17 cellular contexts compared by ENCODE assay signal in genomic region chr3:55169608-55170010, GRCh38.
A peak's percentile ranks its signal among the peaks of the same experiment; 100 is the strongest.
DNase-seq lines count a peak whose midpoint lies in the region; ATAC-seq and TF ChIP-seq lines count a peak whose summit lies in the region.
"Had no signal": no experiment of that assay in that cellular context is flagged by ENCODE, and none has a peak within 500 bp of the region (broad histone marks: within the 10 kb centered on the region; RNA-seq: fewer than 3 reads in every experiment).

No MANE protein-coding gene starts in this region.

- H3K36me3 ChIP-seq in RWPE2 (ENCODE audit: low read depth) (no peaks in the 10 kb centered on the region), fibroblast of lung (ENCODE audit: control insufficient read depth, insufficient read depth, low read length) (no peaks in the 10 kb centered on the region)

- no peak overlapping the region for H3K4me3 ChIP-seq in RWPE2 (ENCODE audit: severe bottlenecking)
- no peak overlapping the region for H3K4me3 ChIP-seq in fibroblast of lung (replicated peaks in 1 of 4; ENCODE audit: control extremely low read depth in 1 of 4, insufficient read depth in 1 of 4, low read depth in 3 of 4, low read length in 4 of 4)
- H3K4me3 ChIP-seq in retinal pigment epithelial cell (ENCODE audit: low read length) = no peak overlapping the region

- H2AFZ ChIP-seq in fibroblast of lung (ENCODE audit: low read length) = no peak overlapping the region

- H3K4me2 ChIP-seq in fibroblast of lung (ENCODE audit: extremely low read depth, insufficient read depth, low read length) = no peak overlapping the region

- no peaks in the 10 kb centered on the region for H3K27me3 ChIP-seq in RWPE2 (ENCODE audit: insufficient read depth, poor library complexity, severe bottlenecking)
- H3K27me3 ChIP-seq in fibroblast of lung (ENCODE audit: control insufficient read depth, insufficient read depth, low read length) = no peaks in the 10 kb centered on the region

- H3K27ac ChIP-seq in RWPE2 (ENCODE audit: poor library complexity, severe bottlenecking) (peak overlapping the region; percentile 74), fibroblast of lung (ENCODE audit: insufficient read depth, low read length) (peak overlapping the region; percentile 94)

- no peaks in the 10 kb centered on the region for H3K79me2 ChIP-seq in fibroblast of lung (ENCODE audit: control insufficient read depth, insufficient read depth, low read length)

- no peaks in the 10 kb centered on the region for H4K20me1 ChIP-seq in fibroblast of lung (ENCODE audit: control insufficient read depth, extremely low read depth, insufficient read depth, low read length)

- ATAC-seq in RWPE2 (ENCODE audit: low read depth) (peak; percentile 79), GM21447 (IDR thresholded peaks at IDR 0.05; ENCODE audit: unreplicated experiment) (no peak)
- ATAC-seq: right cardiac atrium had no signal

- H3K9me3 ChIP-seq in RWPE2 (ENCODE audit: severe bottlenecking) = no peaks in the 10 kb centered on the region
- H3K9me3 ChIP-seq in fibroblast of lung (ENCODE audit: control insufficient read depth, insufficient read depth, low read depth, low read length) = no peaks in the 10 kb centered on the region
- H3K9me3 ChIP-seq: Caco-2 had no signal

- peak; percentile 72 for DNase-seq in GM03348 (ENCODE audit: low spot score)
- DNase-seq in RWPE2 (ENCODE audit: low spot score) = no peak
- DNase-seq in fibroblast of lung (ENCODE audit: low read depth in 2 of 2) = peak; percentile 99 to 100
- peak; percentile 96 for DNase-seq in retinal pigment epithelial cell (ENCODE audit: low read depth)
- DNase-seq in SIG-M5 treated with dmso at 0.1 percent for 504 hours (lab: John Stamatoyannopoulos, UW; ENCODE audit: unreplicated experiment) = no peak
- no peak for DNase-seq in NK-92 treated with Interleukin-12 subunit alpha and Interleukin-12 subunit beta, amount 100 ng/mL, for 24 hours (lab: John Stamatoyannopoulos, UW)
- DNase-seq in activated naive CD4-positive, alpha-beta T cell treated with anti-CD3 and anti-CD28 coated beads, Interleukin-2, amount 50 U/mL, for 16 hours = no peak
- DNase-seq: activated CD4-positive, CD25-positive, alpha-beta regulatory T cell treated with anti-CD3 and anti-CD28 coated beads, Interleukin-2, amount 50 U/mL, for 72 hours; activated T-cell treated with anti-CD3 and anti-CD28 coated beads for 4 hours; amygdala; Caco-2; H7; NCI-H1436 treated with DMSO at 0.1 percent for 48 hours; NCI-H748 treated with DMSO at 0.1 percent for 48 hours; right cardiac atrium; substantia nigra had no signal

- TF ChIP-seq CTCF in RWPE2 (IDR thresholded peaks at IDR 0.05; ENCODE audit: poor library complexity, severe bottlenecking) (no peak), fibroblast of lung (conservative IDR thresholded peaks at IDR 0.05 in 1 of 2, IDR thresholded peaks at IDR 0.05 in 1 of 2; ENCODE audit: low read depth in 1 of 2, low read length in 2 of 2) (no peak), retinal pigment epithelial cell (conservative IDR thresholded peaks at IDR 0.05; ENCODE audit: low read depth, low read length) (no peak)

- H3K4me1 ChIP-seq in RWPE2 (ENCODE audit: insufficient read depth, poor library complexity, severe bottlenecking) (no peaks in the 10 kb centered on the region), fibroblast of lung (ENCODE audit: control insufficient read depth, extremely low read depth, insufficient read depth, low read length) (peaks cover 44% of the 10 kb centered on the region)
- H3K4me1 ChIP-seq: Caco-2 had no signal

- no peak overlapping the region for H3K9ac ChIP-seq in fibroblast of lung (ENCODE audit: insufficient read depth, low read length)

Comparison
In these comparisons a context has a peak if more than half of its experiments do, and no peak if none do; other contexts are left out.
1. DNase-seq: peak in GM03348 (single experiment), fibroblast of lung (2 of 2) and retinal pigment epithelial cell (single experiment); none in RWPE2 (single experiment), SIG-M5 treated with dmso at 0.1 percent for 504 hours (single experiment), NK-92 treated with Interleukin-12 subunit alpha and Interleukin-12 subunit beta, amount 100 ng/mL, for 24 hours (single experiment) and activated naive CD4-positive, alpha-beta T cell treated with anti-CD3 and anti-CD28 coated beads, Interleukin-2, amount 50 U/mL, for 16 hours (single experiment).